ENCODE assay signal across 20 cellular contexts in genomic region chr16:12017583-12017982, GRCh38. TPM values are rescaled to one million over a fixed set of nuclear protein-coding genes. Genes with fewer than 3 reads are reported as not detected.
DNase-seq lines count a peak whose midpoint lies in the region; ATAC-seq, FAIRE-seq and TF ChIP-seq lines count a peak whose summit lies in the region.
"Had no signal": no experiment of that assay in that cellular context is flagged by ENCODE, and none has a peak within 500 bp of the region (broad histone marks: within the 10 kb centered on the region; RNA-seq: fewer than 3 reads in every experiment).

No MANE protein-coding gene starts in this region.

- peak overlapping the region; percentile 24 for H3K27ac Mint-ChIP-seq in T-helper 17 cell
- no peak overlapping the region for H3K27ac Mint-ChIP-seq in type B pancreatic cell
- H3K27ac Mint-ChIP-seq in activated CD8-positive, alpha-beta T cell treated with anti-CD3 and anti-CD28 coated beads for 36 hours: no peak overlapping the region
- H3K27ac Mint-ChIP-seq: activated B cell treated with CpG ODN at 0.5 μM for 24 hours, IgD-negative memory B cell had no signal

- H3K9me3 Mint-ChIP-seq in type B pancreatic cell: no peaks in the 10 kb centered on the region
- no peaks in the 10 kb centered on the region for H3K9me3 Mint-ChIP-seq in activated CD8-positive, alpha-beta T cell treated with anti-CD3 and anti-CD28 coated beads for 36 hours
- H3K9me3 Mint-ChIP-seq: activated B cell treated with CpG ODN at 0.5 μM for 24 hours; CD4-positive, CD25-positive, alpha-beta regulatory T cell; IgD-negative memory B cell had no signal

- no peak overlapping the region for H3K4me3 ChIP-seq in fibroblast of pulmonary artery (replicated peaks; ENCODE audit: low read depth, low read length)
- H3K4me3 ChIP-seq: esophagus muscularis mucosa had no signal

- H3K4me1 Mint-ChIP-seq in T-helper 17 cell: peaks cover 2% of the 10 kb centered on the region
- peaks cover 5% of the 10 kb centered on the region for H3K4me1 Mint-ChIP-seq in type B pancreatic cell (ENCODE audit: unreplicated experiment)
- H3K4me1 Mint-ChIP-seq in activated CD8-positive, alpha-beta T cell treated with anti-CD3 and anti-CD28 coated beads for 36 hours (ENCODE audit: low read depth): no peaks in the 10 kb centered on the region

- POLR2A ChIA-PET in activated CD8-positive, alpha-beta T cell treated with anti-CD3 and anti-CD28 coated beads for 36 hours (lab: Charles Lee): no interaction called here

- CTCF ChIA-PET in activated CD8-positive, alpha-beta T cell treated with anti-CD3 and anti-CD28 coated beads for 36 hours (lab: Charles Lee): no interaction called here

- no peak for ATAC-seq in T-helper 17 cell
- no peak for ATAC-seq in activated CD8-positive, alpha-beta T cell treated with anti-CD3 and anti-CD28 coated beads for 36 hours

- no peak for FAIRE-seq in urothelium cell line (lab: Jason Lieb, UNC)
- FAIRE-seq: GM19239 had no signal

- H3K4me3 Mint-ChIP-seq in T-helper 17 cell (no peak overlapping the region), type B pancreatic cell (no peak overlapping the region)
- H3K4me3 Mint-ChIP-seq in activated CD8-positive, alpha-beta T cell treated with anti-CD3 and anti-CD28 coated beads for 36 hours: no peak overlapping the region
- H3K4me3 Mint-ChIP-seq: activated B cell treated with CpG ODN at 0.5 μM for 24 hours; CD4-positive, CD25-positive, alpha-beta regulatory T cell had no signal

- DNase-seq in GM03348 (ENCODE audit: low spot score): peak; percentile 84
- DNase-seq in T-helper 17 cell: no peak
- DNase-seq in fibroblast of pulmonary artery (ENCODE audit: low read depth): peak; percentile 11
- peak; percentile 54 for DNase-seq in urothelium cell line (ENCODE audit: low spot score)
- no peak for DNase-seq in type B pancreatic cell (ENCODE audit: extremely low spot score, unreplicated experiment)
- DNase-seq in activated CD8-positive, alpha-beta T cell treated with anti-CD3 and anti-CD28 coated beads for 36 hours: no peak
- no peak for DNase-seq in NCI-H128 (lab: John Stamatoyannopoulos, UW; ENCODE audit: unreplicated experiment)
- DNase-seq: activated B cell treated with CpG ODN at 0.5 μM for 24 hours; caudate nucleus; CD4-positive, CD25-positive, alpha-beta regulatory T cell; H7; hypothalamus; NCI-H2029 treated with DMSO at 0.1 percent for 48 hours had no signal

- TF ChIP-seq CTCF in fibroblast of pulmonary artery (IDR thresholded peaks at IDR 0.05; ENCODE audit: low read length, missing control alignments) (no peak), type B pancreatic cell (conservative IDR thresholded peaks at IDR 0.05) (no peak)
- no peak for TF ChIP-seq CTCF in activated CD8-positive, alpha-beta T cell treated with anti-CD3 and anti-CD28 coated beads for 36 hours (IDR thresholded peaks at IDR 0.05)

- no peaks in the 10 kb centered on the region for H3K36me3 Mint-ChIP-seq in T-helper 17 cell (ENCODE audit: low read depth)
- peaks cover 2% of the 10 kb centered on the region for H3K36me3 Mint-ChIP-seq in type B pancreatic cell
- no peaks in the 10 kb centered on the region for H3K36me3 Mint-ChIP-seq in activated CD8-positive, alpha-beta T cell treated with anti-CD3 and anti-CD28 coated beads for 36 hours (ENCODE audit: low read depth)
- H3K36me3 Mint-ChIP-seq: CD4-positive, CD25-positive, alpha-beta regulatory T cell had no signal

- H3K27me3 Mint-ChIP-seq in T-helper 17 cell: no peaks in the 10 kb centered on the region
- H3K27me3 Mint-ChIP-seq in type B pancreatic cell: no peaks in the 10 kb centered on the region
- no peaks in the 10 kb centered on the region for H3K27me3 Mint-ChIP-seq in activated CD8-positive, alpha-beta T cell treated with anti-CD3 and anti-CD28 coated beads for 36 hours
- H3K27me3 Mint-ChIP-seq: activated B cell treated with CpG ODN at 0.5 μM for 24 hours; CD4-positive, CD25-positive, alpha-beta regulatory T cell; IgD-negative memory B cell had no signal

- intact Hi-C loops in activated CD8-positive, alpha-beta T cell treated with anti-CD3 and anti-CD28 coated beads for 36 hours (cut with micrococcal nuclease): no loop called here

- H3K9me3 ChIP-seq in T-helper 17 cell (ENCODE audit: control insufficient read depth, low read length, poor library complexity, severe bottlenecking): no peaks in the 10 kb centered on the region
- H3K9me3 ChIP-seq: esophagus muscularis mucosa had no signal

RNA-seq across cellular contexts. Expression of gene SNX29, which starts 41.0 kb away (rescaled TPM):
- 10 to 100 TPM; 31.0 to 33.3 TPM for total RNA-seq in T-helper 17 cell
- 21.9 and 24.7 TPM in 2 replicates for total RNA-seq in type B pancreatic cell (ENCODE audit: low replicate concordance)
- 1 to 10 TPM; 9.2 to 9.5 TPM for total RNA-seq in activated CD8-positive, alpha-beta T cell treated with anti-CD3 and anti-CD28 coated beads for 36 hours

RNA-seq across cellular contexts. Expression of gene TNFRSF17, which starts 52.6 kb away (rescaled TPM):
- total RNA-seq in T-helper 17 cell: under 1 TPM in 1 of 2 donors, not detected in 1; 0.45 TPM
- total RNA-seq in type B pancreatic cell (ENCODE audit: low replicate concordance): not detected in 2 replicates
- total RNA-seq in activated CD8-positive, alpha-beta T cell treated with anti-CD3 and anti-CD28 coated beads for 36 hours: not detected
- total RNA-seq: activated CD8-positive, alpha-beta memory T cell treated with anti-CD3 and anti-CD28 coated beads for 36 hours; CD4-positive, CD25-positive, alpha-beta regulatory T cell; esophagus muscularis mucosa; H7; NCI-H460; pulmonary artery endothelial cell; T-helper 1 cell treated with Interleukin-12 subunit alpha and Interleukin-12 subunit beta and Interleukin-4 antibody, amounts not matched to agents 30 ng/mL and 1 ng/mL, for 36 hours had no signal

Comparison
In these comparisons a context has a peak if more than half of its experiments do, and no peak if none do; other contexts are left out.
1. DNase-seq: peak in GM03348 (single experiment), fibroblast of pulmonary artery (single experiment) and urothelium cell line (single experiment); none in T-helper 17 cell (0 of 3), type B pancreatic cell (single experiment), activated CD8-positive, alpha-beta T cell treated with anti-CD3 and anti-CD28 coated beads for 36 hours (single experiment) and NCI-H128 (single experiment).